ENCODE assay signal across 10 cellular contexts in genomic region chr20:54499111-54499510, GRCh38. TPM values are rescaled to one million over a fixed set of nuclear protein-coding genes. Genes with fewer than 3 reads are reported as not detected.
"Had no signal": no experiment of that assay in that cellular context is flagged by ENCODE, and none has a peak within 500 bp of the region (broad histone marks: within the 10 kb centered on the region; RNA-seq: fewer than 3 reads in every experiment).

No MANE protein-coding gene starts in this region.

- H3K36me3 Mint-ChIP-seq: IgD-negative memory B cell had no signal

- ATAC-seq: HCT116, HepG2 had no signal

- H3K9me3 Mint-ChIP-seq: IgD-negative memory B cell had no signal

- H3K27ac Mint-ChIP-seq: HFFc6, IgD-negative memory B cell had no signal

- H3K4me3 Mint-ChIP-seq: HFFc6, IgD-negative memory B cell had no signal

- FAIRE-seq: HepG2 had no signal

- H3K9me3 ChIP-seq: HAP-1 had no signal

- H3K27ac ChIP-seq: GM23248 had no signal

- H3K27me3 Mint-ChIP-seq: IgD-negative memory B cell had no signal

- H3K4me1 ChIP-seq: HAP-1 had no signal

- H3K36me3 ChIP-seq: HAP-1 had no signal

- DNase-seq: GM23248, GOT3, H7, HFFc6, KBM-7 had no signal

- H3K4me1 Mint-ChIP-seq: IgD-negative memory B cell had no signal

- H3K4me3 ChIP-seq: GM23248, HAP-1 had no signal

RNA-seq across cellular contexts. Expression of gene DOK5, which starts 23.7 kb away (rescaled TPM):
- total RNA-seq: HepG2, HT-29 had no signal
- polyA plus RNA-seq: HepG2, IgD-negative memory B cell had no signal
